Comparison of ENCODE assay signal across 11 cellular contexts in the genomic region with DNA sequence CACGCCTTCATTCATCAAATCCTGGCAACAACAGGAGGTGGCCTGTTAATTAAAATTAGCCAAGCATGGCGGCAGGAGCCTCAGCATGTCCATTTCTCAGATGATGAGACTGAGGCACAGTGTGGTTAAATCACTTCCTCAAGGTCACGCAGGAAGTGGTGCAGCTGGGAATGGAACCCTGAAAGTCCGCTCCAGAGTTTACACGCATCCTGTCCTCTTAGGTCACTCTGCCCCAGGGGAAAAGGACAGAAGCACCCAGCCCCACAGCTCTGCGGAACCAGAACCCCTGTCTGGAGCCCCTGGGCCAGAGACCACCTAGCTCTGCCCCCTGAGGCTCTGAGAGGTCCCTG. TPM values are rescaled to one million over a fixed set of nuclear protein-coding genes. Genes with fewer than 3 reads are reported as not detected.
DNase-seq lines count a peak whose midpoint lies in the region; ATAC-seq, FAIRE-seq and TF ChIP-seq lines count a peak whose summit lies in the region.
"Had no signal": no experiment of that assay in that cellular context is flagged by ENCODE, and none has a peak within 500 bp of the region (broad histone marks: within the 10 kb centered on the region; RNA-seq: fewer than 3 reads in every experiment).

No MANE protein-coding gene starts in this region.

- BruUV-seq in K562 (replicated peaks; lab: Mats Ljungman, UMichigan) = no TSS peak

- H3K4me1 ChIP-seq in K562 (replicated peaks in 1 of 2; ENCODE audit: control insufficient read depth in 2 of 2, insufficient read depth in 2 of 2, low read length in 2 of 2) (peaks cover 8 to 37% of the 10 kb centered on the region in 2 experiments; a peak in 4 of 5 replicates), mesendoderm (ENCODE audit: control insufficient read depth, low read depth, low read length) (peaks cover 4% of the 10 kb centered on the region), transverse colon (peaks cover 6 to 27% (median 22%) of the 10 kb centered on the region in 4 donors)

- TF ChIP-seq CTCF in K562 (IDR thresholded peaks at IDR 0.05 in 2 of 3, conservative IDR thresholded peaks at IDR 0.05 in 1 of 3; ENCODE audit: insufficient read depth in 2 of 3, low read depth in 1 of 3, low read length in 3 of 3) (no peak), transverse colon (IDR thresholded peaks at IDR 0.05) (no peak)

- H3K18ac ChIP-seq in mesendoderm (ENCODE audit: low read length) = no peak overlapping the region

- H3K9me3 ChIP-seq in K562 (replicated peaks; ENCODE audit: control insufficient read depth, insufficient read depth, low read depth, low read length) (no peaks in the 10 kb centered on the region), transverse colon (no peaks in the 10 kb centered on the region)
- H3K9me3 ChIP-seq: MG63, neutrophil had no signal

- H3K27ac ChIP-seq in K562 (ENCODE audit: extremely low read depth, low read depth, low read length) (0 out of 3 replicates have a peak overlapping the region, but pooled peaks have one; percentile 4), mesendoderm (ENCODE audit: low read depth, low read length) (no peak overlapping the region), transverse colon (peak overlapping the region; percentile 45 to 63 (median 46))
- H3K27ac ChIP-seq: neutrophil had no signal

- in situ Hi-C loops in K562 (cut with MboI) = no loop called here
- in situ Hi-C loops in transverse colon (cut with MboI; ENCODE audit: low pct_ligation_motif_present in 1 of 4, low pct_unique_long_range_greater_than_20kb in 1 of 4, low sequenced_read_pairs in 3 of 4) = loop anchor here in 3 of 4 donors (10.0 to 25.0 kb wide), 2 partner anchors 125 to 288 kb away; a partner anchor contains a TSS

- CTCF ChIA-PET in K562 (lab: Yijun Ruan, JAX; ENCODE audit: low intra/inter-chr PET ratio) = no interaction called here

- 61% methylated on average over 5 of the region's 6 CpGs for WGBS in K562 (ENCODE audit: insufficient coverage, low coverage, missing lambda C conversion rate)
- no CpG with 5 or more reads among the region's 6 CpGs for WGBS in mesendoderm (ENCODE audit: extremely low coverage, insufficient coverage, low lambda C conversion rate)
- WGBS in transverse colon (ENCODE audit: low coverage in 1 of 2), 2 donors = 40 to 49% methylated on average over 1 to 6 of the region's 6 CpGs

- no peak overlapping the region for H3K4ac ChIP-seq in mesendoderm (ENCODE audit: low read depth, low read length)

- H2BK5ac ChIP-seq in mesendoderm (ENCODE audit: low read length) = no peak overlapping the region

- H2BK120ac ChIP-seq in mesendoderm (ENCODE audit: low read depth, low read length) = no peak overlapping the region

- peak overlapping the region; percentile 54 for H3K56ac ChIP-seq in mesendoderm (ENCODE audit: low read length)

- peak overlapping the region; percentile 41; the same call in 1 of the 2 replicates for H3K4me2 ChIP-seq in K562 (ENCODE audit: insufficient read depth, low read length)
- no peak overlapping the region for H3K4me2 ChIP-seq in mesendoderm (ENCODE audit: low read length)

- H2AK5ac ChIP-seq in mesendoderm (ENCODE audit: low read length) = no peak overlapping the region

- no peaks in the 10 kb centered on the region for H3K9me1 ChIP-seq in K562 (ENCODE audit: control insufficient read depth, insufficient read depth, low read length)

- H4K5ac ChIP-seq in mesendoderm (ENCODE audit: low read length) = no peak overlapping the region

- no peak for TF ChIP-seq RAD21 in K562 (CRISPR knock-in tag; conservative IDR thresholded peaks at IDR 0.05 in 1 of 2, IDR thresholded peaks at IDR 0.05 in 1 of 2)

- H3K36me3 ChIP-seq in K562 (ENCODE audit: control insufficient read depth, insufficient read depth, low read length) (no peaks in the 10 kb centered on the region), mesendoderm (ENCODE audit: control insufficient read depth, insufficient read depth, low read length) (no peaks in the 10 kb centered on the region), transverse colon (no peaks in the 10 kb centered on the region)
- H3K36me3 ChIP-seq: MG63, neutrophil had no signal

- TF ChIP-seq EP300 in K562 (IDR thresholded peaks at IDR 0.05; ENCODE audit: low read length) (no peak), transverse colon (IDR thresholded peaks at IDR 0.05; ENCODE audit: low read depth) (no peak)

- POLR2A ChIA-PET in K562 (lab: Yijun Ruan, JAX) = interaction anchor here (0.6 to 5.1 kb wide), 5 partner anchors 11 to 1769 kb away, joined by 3 to 59 read pairs (median 3); a partner anchor contains a TSS

- no peak overlapping the region for H2BK15ac ChIP-seq in mesendoderm (replicated peaks; ENCODE audit: low read depth)

- TF ChIP-seq POLR2A in K562 (conservative IDR thresholded peaks at IDR 0.05) = no peak
- TF ChIP-seq POLR2A in transverse colon (IDR thresholded peaks at IDR 0.05) = no peak

- no peak overlapping the region for H4K8ac ChIP-seq in mesendoderm (ENCODE audit: low read depth, low read length)

- H3K9ac ChIP-seq in K562 (ENCODE audit: insufficient read depth in 1 of 2, low read depth in 2 of 2, low read length in 2 of 2) (peak overlapping the region; percentile 10 to 22; a peak in 3 of 4 replicates), mesendoderm (ENCODE audit: low read length) (no peak overlapping the region)

- ATAC-seq in K562 (peak; percentile 58), HG03571 (IDR thresholded peaks at IDR 0.05; ENCODE audit: unreplicated experiment) (no peak)

- no peak for FAIRE-seq in K562 (lab: Jason Lieb, UNC)

- H2AFZ ChIP-seq in K562 (ENCODE audit: low read depth, low read length) = peak overlapping the region; percentile 90

- no peaks in the 10 kb centered on the region for H3K27me3 ChIP-seq in K562 (ENCODE audit: control insufficient read depth in 2 of 2, insufficient read depth in 2 of 2, low read length in 2 of 2)
- H3K27me3 ChIP-seq in mesendoderm (ENCODE audit: insufficient read depth, low read length, poor library complexity) = no peaks in the 10 kb centered on the region
- H3K27me3 ChIP-seq in transverse colon = peaks cover 5% of the 10 kb centered on the region
- H3K27me3 ChIP-seq: MG63 had no signal

- H3K79me2 ChIP-seq in K562 (ENCODE audit: control insufficient read depth, insufficient read depth, low read length) (no peaks in the 10 kb centered on the region), mesendoderm (ENCODE audit: control insufficient read depth, insufficient read depth, low read length) (no peaks in the 10 kb centered on the region)

- H3K23ac ChIP-seq in mesendoderm (ENCODE audit: low read length) = no peak overlapping the region

- intact Hi-C loops in K562 (cut with micrococcal nuclease) (loop anchor here (10.0 kb wide), 1 partner anchor 55 kb away; a partner anchor contains a TSS), transverse colon (cut with DNase I; ENCODE audit: low total_unique reads) (no loop called here)

- DNase-seq in SHP77 treated with DMSO at 0.1 percent for 48 hours (lab: John Stamatoyannopoulos, UW) (peak; percentile 8), SHP77 (lab: John Stamatoyannopoulos, UW) (no peak), K562 (ENCODE audit: extremely low read depth in 1 of 4, low spot score in 3 of 4) (no peak), mesendoderm (peak; percentile 77), transverse colon (peak; percentile 25), germinal center (ENCODE audit: low spot score) (no peak), NCI-H2196 treated with DMSO at 0.1 percent for 48 hours (lab: John Stamatoyannopoulos, UW; ENCODE audit: unreplicated experiment) (no peak)
- DNase-seq: activated naive CD4-positive, alpha-beta T cell; MG63 had no signal

- H3K79me1 ChIP-seq in mesendoderm (ENCODE audit: low read length) = no peaks in the 10 kb centered on the region

- no peaks in the 10 kb centered on the region for H4K20me1 ChIP-seq in K562 (replicated peaks; ENCODE audit: control insufficient read depth, insufficient read depth, low read length)

- H3K4me3 ChIP-seq in K562 = no peak overlapping the region
- H3K4me3 ChIP-seq in mesendoderm (ENCODE audit: low read length) = no peak overlapping the region
- no peak overlapping the region for H3K4me3 ChIP-seq in transverse colon
- H3K4me3 ChIP-seq: MG63 had no signal

RNA-seq across cellular contexts. Expression of a gene that starts 19.6 kb away (rescaled TPM):
- 772 and 1,506 TPM in 2 replicates for total RNA-seq in K562 (2011; cell fraction: chromatin; rRNA removed; ENCODE audit: low replicate concordance)
- 1,570 and 1,591 TPM in 2 replicates for total RNA-seq in K562 (2011; cell fraction: nucleolus; rRNA removed)
- total RNA-seq in K562 (2011; cell fraction: nucleoplasm; rRNA removed) = 1,390 and 1,690 TPM in 2 replicates
- 2,245 and 2,417 TPM in 2 replicates for total RNA-seq in K562 (2014; rRNA removed)
- total RNA-seq in K562 (2014; rRNA removed; fragmentation: Illumina TruSeq; extraction: Trizol) = 1,384 and 1,624 TPM in 2 replicates
- total RNA-seq in K562 (2015; rRNA removed; fragmentation: Illumina TruSeq; extraction: Trizol) = 1,989 and 2,037 TPM in 2 replicates
- total RNA-seq in K562 (2021) = 1,960 and 1,995 TPM in 2 replicates
- 3,220 and 3,989 TPM in 2 replicates for polyA plus RNA-seq in K562 (2011; rRNA removed)
- 4,199 and 5,450 TPM in 2 replicates for polyA plus RNA-seq in K562 (2011; cell fraction: cytosol; rRNA removed)
- 2,091 and 2,598 TPM in 2 replicates for polyA plus RNA-seq in K562 (2011; cell fraction: nucleus; rRNA removed)
- 3,035 and 4,256 TPM in 2 replicates for polyA plus RNA-seq in K562 (2012)
- polyA plus RNA-seq in K562 (2014; fragmentation: Illumina TruSeq; extraction: Trizol) = 2,565 and 2,747 TPM in 2 replicates
- polyA plus RNA-seq in K562 (2014; fragmentation: Nextera tagmentation; extraction: Ambion mirVana) = 1,000 to 10,000 TPM; 3,338 to 4,066 TPM
- polyA plus RNA-seq in K562 (2014; rRNA removed) = 2,749 and 3,057 TPM in 2 replicates
- polyA minus RNA-seq in K562 (2011; rRNA and poly(A)+ RNA removed) = 1,664 and 1,688 TPM in 2 replicates
- polyA minus RNA-seq in K562 (2011; cell fraction: cytosol; rRNA and poly(A)+ RNA removed) = 1,079 and 1,282 TPM in 2 replicates
- polyA minus RNA-seq in K562 (2011; cell fraction: nucleus; rRNA and poly(A)+ RNA removed) = 554 and 1,072 TPM in 2 replicates
- 2,149 TPM for polyA plus RNA-seq in mesendoderm (2013, experiment 1 of 2)
- 2,158 TPM for polyA plus RNA-seq in mesendoderm (2013, experiment 2 of 2)
- total RNA-seq in transverse colon = 1,000 to 10,000 TPM in 3 of 4 donors, 100 to 1,000 TPM in 1; 909 to 2,069 (median 1,420) TPM

RNA-seq across cellular contexts. Expression of a gene that starts 50.0 kb away (rescaled TPM):
- 9.8 and 30.7 TPM in 2 replicates for total RNA-seq in K562 (2011; cell fraction: chromatin; rRNA removed; ENCODE audit: low replicate concordance)
- total RNA-seq in K562 (2011; cell fraction: nucleolus; rRNA removed) = 20.4 and 25.8 TPM in 2 replicates
- 17.7 and 21.5 TPM in 2 replicates for total RNA-seq in K562 (2011; cell fraction: nucleoplasm; rRNA removed)
- 3.6 and 6.9 TPM in 2 replicates for total RNA-seq in K562 (2014; rRNA removed)
- total RNA-seq in K562 (2014; rRNA removed; fragmentation: Illumina TruSeq; extraction: Trizol) = 1.4 and 2.1 TPM in 2 replicates
- total RNA-seq in K562 (2015; rRNA removed; fragmentation: Illumina TruSeq; extraction: Trizol) = 3.2 and 3.3 TPM in 2 replicates
- 12.5 and 13.6 TPM in 2 replicates for total RNA-seq in K562 (2021)
- polyA plus RNA-seq in K562 (2011; rRNA removed) = 10.6 and 16.2 TPM in 2 replicates
- 20.6 and 62.9 TPM in 2 replicates for polyA plus RNA-seq in K562 (2011; cell fraction: cytosol; rRNA removed)
- polyA plus RNA-seq in K562 (2011; cell fraction: nucleus; rRNA removed) = 38.1 and 50.4 TPM in 2 replicates
- 11.2 and 11.6 TPM in 2 replicates for polyA plus RNA-seq in K562 (2012)
- 5.5 and 10.0 TPM in 2 replicates for polyA plus RNA-seq in K562 (2014; fragmentation: Illumina TruSeq; extraction: Trizol)
- polyA plus RNA-seq in K562 (2014; fragmentation: Nextera tagmentation; extraction: Ambion mirVana) = 1 to 10 TPM; 1.8 to 2.3 TPM
- 13.7 and 15.9 TPM in 2 replicates for polyA plus RNA-seq in K562 (2014; rRNA removed)
- 3.3 and 3.6 TPM in 2 replicates for polyA minus RNA-seq in K562 (2011; rRNA and poly(A)+ RNA removed)
- 10.2 and 12.4 TPM in 2 replicates for polyA minus RNA-seq in K562 (2011; cell fraction: cytosol; rRNA and poly(A)+ RNA removed)
- 10.4 and 13.6 TPM in 2 replicates for polyA minus RNA-seq in K562 (2011; cell fraction: nucleus; rRNA and poly(A)+ RNA removed)
- 10.5 TPM for polyA plus RNA-seq in mesendoderm (2013, experiment 1 of 2)
- polyA plus RNA-seq in mesendoderm (2013, experiment 2 of 2) = 10.0 TPM
- 10 to 100 TPM in 1 of 4 donors, 1 to 10 TPM in 3; 6.7 to 10.5 (median 8.0) TPM for total RNA-seq in transverse colon

RNA-seq across cellular contexts. Expression of a gene that starts 55.0 kb away (rescaled TPM):
- 4.7 and 16.7 TPM in 2 replicates for total RNA-seq in K562 (2011; cell fraction: chromatin; rRNA removed; ENCODE audit: low replicate concordance)
- 12.4 and 26.7 TPM in 2 replicates for total RNA-seq in K562 (2011; cell fraction: nucleolus; rRNA removed)
- total RNA-seq in K562 (2011; cell fraction: nucleoplasm; rRNA removed) = 8.9 and 13.1 TPM in 2 replicates
- total RNA-seq in K562 (2014; rRNA removed) (0.69 and 1.1 TPM in 2 replicates), K562 (2014; rRNA removed; fragmentation: Illumina TruSeq; extraction: Trizol) (0.13 and 0.22 TPM in 2 replicates), K562 (2015; rRNA removed; fragmentation: Illumina TruSeq; extraction: Trizol) (0.11 TPM in 1 of 2 replicates, not detected in the other), K562 (2021) (1.2 and 1.4 TPM in 2 replicates), transverse colon (1 to 10 TPM; 2.7 to 7.5 (median 4.0) TPM)
- polyA plus RNA-seq in K562 (2011; rRNA removed) (3.6 and 4.0 TPM in 2 replicates), K562 (2014; fragmentation: Illumina TruSeq; extraction: Trizol) (0.40 and 0.89 TPM in 2 replicates), K562 (2014; fragmentation: Nextera tagmentation; extraction: Ambion mirVana) (under 1 TPM; 0.07 to 0.15 TPM), K562 (2014; rRNA removed) (0.50 and 0.56 TPM in 2 replicates)
- polyA plus RNA-seq in K562 (2011; cell fraction: cytosol; rRNA removed) = 4.9 and 8.7 TPM in 2 replicates
- polyA plus RNA-seq in K562 (2011; cell fraction: nucleus; rRNA removed) = 8.4 and 18.7 TPM in 2 replicates
- 0.32 and 1.7 TPM in 2 replicates for polyA plus RNA-seq in K562 (2012)
- polyA minus RNA-seq in K562 (2011; rRNA and poly(A)+ RNA removed) = 3.8 and 6.7 TPM in 2 replicates
- 7.7 and 8.4 TPM in 2 replicates for polyA minus RNA-seq in K562 (2011; cell fraction: cytosol; rRNA and poly(A)+ RNA removed)
- 3.2 and 4.0 TPM in 2 replicates for polyA minus RNA-seq in K562 (2011; cell fraction: nucleus; rRNA and poly(A)+ RNA removed)
- polyA plus RNA-seq in mesendoderm (2013, experiment 1 of 2) = 3.6 TPM
- 3.7 TPM for polyA plus RNA-seq in mesendoderm (2013, experiment 2 of 2)

Comparison
In these comparisons a context has a peak if more than half of its experiments do, and no peak if none do; other contexts are left out.
1. DNase-seq: peak in SHP77 treated with DMSO at 0.1 percent for 48 hours (single experiment), mesendoderm (single experiment) and transverse colon (single experiment); none in SHP77 (0 of 2), K562 (0 of 4), germinal center (single experiment) and NCI-H2196 treated with DMSO at 0.1 percent for 48 hours (single experiment).